ENCODE assay signal across 11 cellular contexts in genomic region chr1:234584926-234585325, GRCh38. TPM values are rescaled to one million over a fixed set of nuclear protein-coding genes. Genes with fewer than 3 reads are reported as not detected.
DNase-seq lines count a peak whose midpoint lies in the region; ATAC-seq and TF ChIP-seq lines count a peak whose summit lies in the region.
"Had no signal": no experiment of that assay in that cellular context is flagged by ENCODE, and none has a peak within 500 bp of the region (broad histone marks: within the 10 kb centered on the region; RNA-seq: fewer than 3 reads in every experiment).

No MANE protein-coding gene starts in this region.

- ATAC-seq in GM18519 (IDR thresholded peaks at IDR 0.05; ENCODE audit: low FRiP score, unreplicated experiment) = no peak
- ATAC-seq: esophagus mucosa; stimulated activated naive CD8-positive, alpha-beta T cell treated with anti-CD3 and anti-CD28 coated beads, Interleukin-15, amount 100 ng/mL, for 72 hours had no signal

- H3K9me3 ChIP-seq in SJSA1 (replicated peaks) (no peaks in the 10 kb centered on the region), left ventricle myocardium inferior (replicated peaks) (no peaks in the 10 kb centered on the region)

- no peak for TF ChIP-seq CTCF in left ventricle myocardium inferior (IDR thresholded peaks at IDR 0.05; ENCODE audit: borderline replicate concordance)

- H3K27ac ChIP-seq in SJSA1 (peak overlapping the region; percentile 65), left ventricle myocardium inferior (replicated peaks) (peak overlapping the region; percentile 91), substantia nigra (ENCODE audit: low read depth, low read length, poor library complexity, severe bottlenecking) (peak overlapping the region; percentile 32)

- peak; percentile 66 for DNase-seq in NCI-H2107 (lab: John Stamatoyannopoulos, UW)
- DNase-seq in SJSA1 (ENCODE audit: low read depth in 1 of 2, low spot score in 2 of 2) = peak; percentile 54 to 57
- no peak for DNase-seq in left ventricle myocardium inferior
- DNase-seq in substantia nigra (lab: John Stamatoyannopoulos, UW) = peak in 7 of 49 donors; percentile 15 to 54 (median 19)
- no peak for DNase-seq in GF-D8 (lab: John Stamatoyannopoulos, UW)
- DNase-seq in AML-193 (lab: John Stamatoyannopoulos, UW) = no peak
- DNase-seq: activated B cell treated with CpG ODN at 0.5 μM for 24 hours; activated naive CD4-positive, alpha-beta T cell treated with Interleukin-2 at 50 U/mL for 16 hours; stimulated activated naive CD8-positive, alpha-beta T cell treated with anti-CD3 and anti-CD28 coated beads, Interleukin-15, amount 100 ng/mL, for 72 hours had no signal

- intact Hi-C loops in left ventricle myocardium inferior (cut with micrococcal nuclease) = no loop called here

- H3K36me3 ChIP-seq in SJSA1 = no peaks in the 10 kb centered on the region
- H3K36me3 ChIP-seq in left ventricle myocardium inferior = no peaks in the 10 kb centered on the region

- H3K27me3 ChIP-seq in SJSA1 (replicated peaks) = no peaks in the 10 kb centered on the region
- no peaks in the 10 kb centered on the region for H3K27me3 ChIP-seq in left ventricle myocardium inferior (ENCODE audit: low read depth)

- H3K4me3 ChIP-seq in SJSA1 = no peak overlapping the region
- H3K4me3 ChIP-seq in left ventricle myocardium inferior = no peak overlapping the region

- H3K4me1 ChIP-seq in SJSA1 (replicated peaks) (peaks cover 54% of the 10 kb centered on the region), left ventricle myocardium inferior (peaks cover 66% of the 10 kb centered on the region)

RNA-seq across cellular contexts. Expression of gene IRF2BP2, which starts 25.1 kb away (rescaled TPM):
- total RNA-seq in SJSA1 (2014; rRNA removed; shearing (Covaris generic)) = 42.1 and 60.8 TPM in 2 replicates
- 126 TPM for total RNA-seq in left ventricle myocardium inferior

Comparison
In these comparisons a context has a peak if more than half of its experiments do, and no peak if none do; other contexts are left out.
1. DNase-seq: peak in NCI-H2107 (single experiment) and SJSA1 (2 of 2); none in left ventricle myocardium inferior (single experiment), GF-D8 (single experiment) and AML-193 (0 of 2).
2. H3K27ac ChIP-seq: peak in every context shown above with its lines; median percentile 91 in left ventricle myocardium inferior; 65 in SJSA1; 32 in substantia nigra.